ENCODE assay signal across 23 cellular contexts in genomic region chr5:9020996-9021395, GRCh38.
A peak's percentile ranks its signal among the peaks of the same experiment; 100 is the strongest.
DNase-seq lines count a peak whose midpoint lies in the region; ATAC-seq, FAIRE-seq and TF ChIP-seq lines count a peak whose summit lies in the region.
"Had no signal": no experiment of that assay in that cellular context is flagged by ENCODE, and none has a peak within 500 bp of the region (broad histone marks: within the 10 kb centered on the region; RNA-seq: fewer than 3 reads in every experiment).

No MANE protein-coding gene starts in this region.

- H3K27me3 ChIP-seq in astrocyte (ENCODE audit: insufficient read depth, low read length) = no peaks in the 10 kb centered on the region
- H3K27me3 ChIP-seq: BLaER1 treated with 17β-estradiol and CSF1 and Interleukin-3, amounts not matched to agents 10 nM and 100 nM had no signal

- H3K27me3 Mint-ChIP-seq in astrocyte (ENCODE audit: low read depth, unreplicated experiment) (no peaks in the 10 kb centered on the region), WTC11 (ENCODE audit: low read depth) (no peaks in the 10 kb centered on the region; the same call in 1 of the 2 replicates)
- H3K27me3 Mint-ChIP-seq: B cell; CD4-positive, alpha-beta T cell had no signal

- no peaks in the 10 kb centered on the region for H4K20me1 ChIP-seq in astrocyte (ENCODE audit: insufficient read depth, low read length)
- H4K20me1 ChIP-seq: BLaER1 treated with 17β-estradiol and CSF1 and Interleukin-3, amounts not matched to agents 10 nM and 100 nM had no signal

- no peaks in the 10 kb centered on the region for H3K79me2 ChIP-seq in astrocyte (ENCODE audit: insufficient read depth, low read length)

- POLR2A ChIA-PET in WTC11 (lab: Charles Lee) = no interaction called here

- H3K4me1 Mint-ChIP-seq in astrocyte (ENCODE audit: low read depth, unreplicated experiment) (peaks cover 8% of the 10 kb centered on the region), WTC11 (peaks cover 4% of the 10 kb centered on the region)
- H3K4me1 Mint-ChIP-seq: B cell had no signal

- H3K36me3 ChIP-seq in astrocyte (ENCODE audit: insufficient read depth, low read length) = no peaks in the 10 kb centered on the region
- H3K36me3 ChIP-seq: BLaER1 treated with 17β-estradiol and CSF1 and Interleukin-3, amounts not matched to agents 10 nM and 100 nM had no signal

- no peak overlapping the region for H2AFZ ChIP-seq in astrocyte (ENCODE audit: low read depth, low read length)

- DNase-seq in EH (ENCODE audit: low read depth) (peak; percentile 56), astrocyte (ENCODE audit: low read depth) (no peak), HUDEP-2 (lab: John Stamatoyannopoulos, UW; ENCODE audit: unreplicated experiment in 76 of 76) (no peak), activated gamma-delta T cell (lab: John Stamatoyannopoulos, UW) (no peak), WTC11 (ENCODE audit: low spot score) (no peak)
- DNase-seq: AML-193; Caco-2; Calu3; CD4-positive, alpha-beta T cell; CD8-positive, alpha-beta T cell; DMS79 treated with DMSO at 0.1 percent for 48 hours; EL; GDM1 had no signal

- no peak for TF ChIP-seq CTCF in astrocyte (IDR thresholded peaks at IDR 0.05; ENCODE audit: insufficient read depth, low read depth, low read length)
- TF ChIP-seq CTCF in WTC11 (IDR thresholded peaks at IDR 0.05) = no peak

- H3K9me3 ChIP-seq in astrocyte (ENCODE audit: insufficient read depth, low read depth, low read length) = no peaks in the 10 kb centered on the region
- H3K9me3 ChIP-seq: A549 had no signal

- H3K9me3 Mint-ChIP-seq in astrocyte (ENCODE audit: unreplicated experiment) = peaks cover 21% of the 10 kb centered on the region
- H3K9me3 Mint-ChIP-seq in WTC11 = peaks cover 48% of the 10 kb centered on the region

- H3K4me3 ChIP-seq in astrocyte (ENCODE audit: insufficient read depth, low read depth, low read length) = no peak overlapping the region
- H3K4me3 ChIP-seq: A549; BLaER1 treated with 17β-estradiol and CSF1 and Interleukin-3, amounts not matched to agents 10 nM and 100 nM; GM12878 had no signal

- H3K9ac ChIP-seq in astrocyte (ENCODE audit: low read length) = no peak overlapping the region
- H3K9ac ChIP-seq: BLaER1 treated with 17β-estradiol and CSF1 and Interleukin-3, amounts not matched to agents 10 nM and 100 nM had no signal

- H3K4me2 ChIP-seq in astrocyte (ENCODE audit: low read length) = no peak overlapping the region
- H3K4me2 ChIP-seq: A549; BLaER1 treated with 17β-estradiol and CSF1 and Interleukin-3, amounts not matched to agents 10 nM and 100 nM had no signal

- H3K4me3 Mint-ChIP-seq in astrocyte (ENCODE audit: unreplicated experiment) (no peak overlapping the region), WTC11 (no peak overlapping the region)
- H3K4me3 Mint-ChIP-seq: B cell; CD4-positive, alpha-beta T cell; CD8-positive, alpha-beta T cell had no signal

- H3K36me3 Mint-ChIP-seq in astrocyte (ENCODE audit: low read depth, unreplicated experiment) (no peaks in the 10 kb centered on the region), WTC11 (peaks cover 11% of the 10 kb centered on the region)
- H3K36me3 Mint-ChIP-seq: CD8-positive, alpha-beta T cell had no signal

- CTCF ChIA-PET in WTC11 (lab: Charles Lee) = no interaction called here

- peaks cover 5% of the 10 kb centered on the region for H3K4me1 ChIP-seq in astrocyte (ENCODE audit: insufficient read depth, low read length)
- H3K4me1 ChIP-seq: A549, Caco-2 had no signal

- H3K27ac Mint-ChIP-seq in astrocyte (ENCODE audit: unreplicated experiment) (no peak overlapping the region), WTC11 (no peak overlapping the region)
- H3K27ac Mint-ChIP-seq: B cell; CD4-positive, alpha-beta T cell; CD8-positive, alpha-beta T cell had no signal

- FAIRE-seq in astrocyte (lab: Jason Lieb, UNC) (peak; percentile 76), endometrium (lab: Jason Lieb, UNC) (peak; percentile 70)
- FAIRE-seq: A549, D721Med, GM12878, GM12892, GM18507 had no signal

- no peak for ATAC-seq in WTC11
- ATAC-seq: A549; CD8-positive, alpha-beta T cell; GM12878 had no signal

- H3K27ac ChIP-seq in astrocyte (ENCODE audit: low read depth, low read length) = no peak overlapping the region
- H3K27ac ChIP-seq: 22Rv1; A549; BLaER1 treated with 17β-estradiol and CSF1 and Interleukin-3, amounts not matched to agents 10 nM and 100 nM; C4-2B had no signal

TF ChIP-seq in WTC11, 78 proteins besides CTCF, POLR2A, EP300 and RAD21 (continues in another document):
- TF ChIP-seq ATF3 (CRISPR knock-in tag; conservative IDR thresholded peaks at IDR 0.05) (no peak), TEAD4 (CRISPR knock-in tag; IDR thresholded peaks at IDR 0.05) (no peak), STAT6 (CRISPR knock-in tag; conservative IDR thresholded peaks at IDR 0.05; ENCODE audit: low read depth) (no peak), ZMAT4 (CRISPR knock-in tag; IDR thresholded peaks at IDR 0.05) (no peak), NFATC4 (CRISPR knock-in tag; IDR thresholded peaks at IDR 0.05) (no peak), ZNF423 (CRISPR knock-in tag; IDR thresholded peaks at IDR 0.05) (no peak), ELF4 (CRISPR knock-in tag; IDR thresholded peaks at IDR 0.05; ENCODE audit: low read depth) (no peak), CREB1 (CRISPR knock-in tag; IDR thresholded peaks at IDR 0.05) (no peak), SP1 (CRISPR knock-in tag; conservative IDR thresholded peaks at IDR 0.05) (no peak), HMGXB4 (CRISPR knock-in tag; IDR thresholded peaks at IDR 0.05) (no peak), FOXJ3 (CRISPR knock-in tag; IDR thresholded peaks at IDR 0.05; ENCODE audit: borderline replicate concordance) (no peak), FOXK1 (CRISPR knock-in tag; IDR thresholded peaks at IDR 0.05) (no peak), E2F5 (CRISPR knock-in tag; IDR thresholded peaks at IDR 0.05) (no peak)
